8 cellular contexts compared by ENCODE assay signal in the genomic region with DNA sequence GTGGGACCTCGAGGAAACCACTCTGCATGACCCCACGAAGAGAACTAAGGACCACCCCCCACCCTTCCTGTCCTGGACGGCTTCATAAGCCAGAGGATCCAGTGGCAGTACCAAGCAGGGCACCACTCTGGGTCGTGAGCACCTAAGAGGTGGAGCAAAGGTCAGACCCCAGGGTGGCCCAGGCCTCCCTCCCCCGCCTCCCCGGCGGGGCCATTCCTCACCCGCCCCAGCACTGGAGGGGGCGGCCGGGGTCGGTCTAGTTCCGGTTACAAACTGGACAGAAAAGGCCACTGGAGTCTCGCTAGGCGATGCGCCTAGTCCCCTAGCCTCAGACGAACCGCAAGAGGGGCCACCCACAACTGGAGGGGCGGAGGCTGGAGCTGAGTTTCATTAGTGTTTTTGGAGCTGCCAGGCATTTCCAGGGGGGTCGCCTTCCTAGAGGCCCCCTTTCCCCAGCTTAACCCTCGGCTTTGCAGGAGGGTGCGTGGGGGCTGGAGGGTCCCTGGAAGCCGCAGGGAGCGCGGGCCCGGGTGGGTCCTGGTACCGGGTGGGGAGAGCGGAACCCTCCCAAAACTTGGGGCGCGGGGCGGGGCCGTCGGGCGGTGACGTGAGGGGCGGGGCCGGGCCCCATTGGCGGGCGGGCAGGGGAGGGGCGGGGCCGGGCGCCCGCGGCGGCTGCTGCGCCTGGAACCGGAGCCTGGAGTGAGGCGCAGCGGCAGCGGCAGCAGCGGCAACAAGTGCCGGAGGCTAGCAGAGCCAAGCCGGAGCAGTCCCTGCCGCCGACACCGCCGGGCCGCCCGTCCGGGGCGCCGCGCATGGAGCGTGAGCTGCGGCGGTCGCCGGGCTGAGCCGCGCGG. TPM values are rescaled to one million over a fixed set of nuclear protein-coding genes. Genes with fewer than 3 reads are reported as not detected.
DNase-seq lines count a peak whose midpoint lies in the region; FAIRE-seq and TF ChIP-seq lines count a peak whose summit lies in the region.

A gene with protein sequence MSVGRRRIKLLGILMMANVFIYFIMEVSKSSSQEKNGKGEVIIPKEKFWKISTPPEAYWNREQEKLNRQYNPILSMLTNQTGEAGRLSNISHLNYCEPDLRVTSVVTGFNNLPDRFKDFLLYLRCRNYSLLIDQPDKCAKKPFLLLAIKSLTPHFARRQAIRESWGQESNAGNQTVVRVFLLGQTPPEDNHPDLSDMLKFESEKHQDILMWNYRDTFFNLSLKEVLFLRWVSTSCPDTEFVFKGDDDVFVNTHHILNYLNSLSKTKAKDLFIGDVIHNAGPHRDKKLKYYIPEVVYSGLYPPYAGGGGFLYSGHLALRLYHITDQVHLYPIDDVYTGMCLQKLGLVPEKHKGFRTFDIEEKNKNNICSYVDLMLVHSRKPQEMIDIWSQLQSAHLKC (plus strand): TSS at position 695 of the 857 bp plus-strand sequence. CDS start 26,106 bp downstream, outside the sequence.

- POLR2A ChIA-PET in MCF 10A (lab: Yijun Ruan, JAX): interaction anchor here (0.6 to 0.7 kb wide), 5 partner anchors 20 to 310 kb away, joined by 3 to 6 read pairs (median 3); a partner anchor contains a TSS

- peak within 1 kb of the TSS; percentile 98 for H3K4me2 ChIP-seq in skeletal muscle satellite cell (ENCODE audit: low read length)

- peak within 1 kb of the TSS; percentile 68 for H3K9ac ChIP-seq in iPS-18a (ENCODE audit: low read length)
- peak within 1 kb of the TSS; percentile 92 for H3K9ac ChIP-seq in skeletal muscle satellite cell (ENCODE audit: low read depth, low read length)

- FAIRE-seq in GM12891 (lab: Jason Lieb, UNC): peak; percentile 77

- peak; percentile 82 for TF ChIP-seq POLR2A in GM12891 (IDR thresholded peaks at IDR 0.05; ENCODE audit: low read depth, low read length)

- H3K36me3 ChIP-seq in iPS-18a (ENCODE audit: control insufficient read depth, low read depth, low read length) (no peaks in the 10 kb centered on the region), skeletal muscle satellite cell (ENCODE audit: insufficient read depth, low read length) (no peaks in the 10 kb centered on the region)

- no peak for TF ChIP-seq CTCF in HFF-Myc (IDR thresholded peaks at IDR 0.05; ENCODE audit: low read depth, low read length, missing control alignments)
- no peak for TF ChIP-seq CTCF in VCaP (conservative IDR thresholded peaks at IDR 0.05)
- no peak for TF ChIP-seq CTCF in MCF 10A (IDR thresholded peaks at IDR 0.05; ENCODE audit: unreplicated experiment)

- H3K9me3 ChIP-seq in iPS-18a (ENCODE audit: control insufficient read depth, low read depth, low read length) (no peaks in the 10 kb centered on the region), skeletal muscle satellite cell (replicated peaks; ENCODE audit: low read length) (no peaks in the 10 kb centered on the region)

- BruUV-seq in MCF 10A (replicated peaks; lab: Mats Ljungman, UMichigan): no TSS peak

- H3K4me3 ChIP-seq in HFF-Myc (replicated peaks; ENCODE audit: low read depth, low read length) (peak within 1 kb of the TSS; percentile 91), iPS-18a (ENCODE audit: low read length) (peak within 1 kb of the TSS; percentile 86), skeletal muscle satellite cell (ENCODE audit: low read length) (peak within 1 kb of the TSS; percentile 100)

- H3K4me1 Mint-ChIP-seq in MCF 10A (ENCODE audit: insufficient read depth, unreplicated experiment): peaks cover 20% of the 10 kb centered on the region

- peak within 1 kb of the TSS; percentile 12 for H3K27ac Mint-ChIP-seq in MCF 10A (ENCODE audit: low read depth, unreplicated experiment)

- no peaks in the 10 kb centered on the region for H3K9me3 Mint-ChIP-seq in MCF 10A (ENCODE audit: unreplicated experiment)

- H3K27ac ChIP-seq in VCaP (peak within 1 kb of the TSS; percentile 69; the same call in 1 of the 2 replicates), iPS-18a (ENCODE audit: low read length) (no peak within 1 kb of the TSS)

- DNase-seq in GM12891 (ENCODE audit: insufficient read length, low spot score) (peak; percentile 79), HFF-Myc (ENCODE audit: extremely low read depth, low read depth) (no peak), NCI-H1105 (lab: John Stamatoyannopoulos, UW) (peak; percentile 41), MCF 10A (ENCODE audit: unreplicated experiment) (peak; percentile 71), OCI-M2 (lab: John Stamatoyannopoulos, UW; ENCODE audit: unreplicated experiment) (no peak)

- H3K36me3 Mint-ChIP-seq in MCF 10A (ENCODE audit: insufficient read depth, unreplicated experiment): no peaks in the 10 kb centered on the region

- H3K4me1 ChIP-seq in iPS-18a (ENCODE audit: control insufficient read depth, low read depth, low read length) (peaks cover 16% of the 10 kb centered on the region), skeletal muscle satellite cell (ENCODE audit: control insufficient read depth, insufficient read depth, low read length) (peaks cover 13% of the 10 kb centered on the region)

- peak within 1 kb of the TSS; percentile 88 for H3K4me3 Mint-ChIP-seq in MCF 10A (ENCODE audit: unreplicated experiment)

- intact Hi-C loops in MCF 10A (cut with micrococcal nuclease): loop anchor here (2.0 to 5.0 kb wide), 3 partner anchors 93 to 215 kb away; no protein-coding TSS in a partner anchor

- no peaks in the 10 kb centered on the region for H3K27me3 Mint-ChIP-seq in MCF 10A (ENCODE audit: insufficient read depth, unreplicated experiment)

- H3K27me3 ChIP-seq in iPS-18a (ENCODE audit: control insufficient read depth, insufficient read depth, low read length): no peaks in the 10 kb centered on the region
- no peaks in the 10 kb centered on the region for H3K27me3 ChIP-seq in skeletal muscle satellite cell (ENCODE audit: control insufficient read depth, insufficient read depth, low read length)

- CTCF ChIA-PET in MCF 10A (lab: Yijun Ruan, JAX): interaction anchor here (0.6 kb wide), 1 partner anchor 192 kb away, joined by 3 read pairs; no protein-coding TSS in a partner anchor

TF ChIP-seq in GM12891, 5 proteins besides CTCF, POLR2A, EP300 and RAD21:
- TF ChIP-seq TAF1 (IDR thresholded peaks at IDR 0.05; ENCODE audit: low read depth, low read length) (peak; percentile 87), POLR2AphosphoS5 (IDR thresholded peaks at IDR 0.05; ENCODE audit: low read depth, low read length) (peak; percentile 92), POU2F2 (IDR thresholded peaks at IDR 0.05; ENCODE audit: low read depth, low read length) (no peak; the same call in 1 of the 2 replicates), SPI1 (IDR thresholded peaks at IDR 0.05; ENCODE audit: low read depth, low read length) (0 out of 2 replicates have a peak, but pooled peaks have one; percentile 5), PAX5 (IDR thresholded peaks at IDR 0.05; ENCODE audit: insufficient read depth, low read length, severe bottlenecking) (no peak)
TF ChIP-seq in GM12891: peak in this region for 3.

RNA-seq across cellular contexts. Expression of the gene that starts here (rescaled TPM):
- 47.2 TPM for polyA plus RNA-seq in GM12891 (2012; ENCODE audit: low read depth, missing spikeins)
- total RNA-seq in MCF 10A (2022): 12.3 and 15.3 TPM in 2 replicates
- 16.2 and 17.5 TPM in 2 replicates for total RNA-seq in skeletal muscle satellite cell (2012; rRNA removed)

Comparison
In these comparisons a context has a peak if more than half of its experiments do, and no peak if none do; other contexts are left out.
1. DNase-seq: peak in GM12891 (single experiment), NCI-H1105 (single experiment) and MCF 10A (single experiment); none in HFF-Myc (single experiment) and OCI-M2 (single experiment).
2. Peak in every context shown above with its lines, with median percentiles within 50 percentile points of each other: H3K4me3 ChIP-seq.